29 cellular contexts compared by ENCODE assay signal in genomic region chr16:15861996-15862395, GRCh38. TPM values are rescaled to one million over a fixed set of nuclear protein-coding genes. Genes with fewer than 3 reads are reported as not detected.
"Had no signal": no experiment of that assay in that cellular context is flagged by ENCODE, and none has a peak within 500 bp of the region (broad histone marks: within the 10 kb centered on the region; RNA-seq: fewer than 3 reads in every experiment).

No MANE protein-coding gene starts in this region.

- H2AFZ ChIP-seq: neural progenitor cell, parathyroid adenoma had no signal

- H3K27ac ChIP-seq: neural progenitor cell, ovary, parathyroid adenoma, psoas muscle, skin epidermis, suprapubic skin, testis, transverse colon, upper lobe of right lung, uterus had no signal

- H3K79me2 ChIP-seq: parathyroid adenoma had no signal

- H3K4me2 ChIP-seq: neural progenitor cell, smooth muscle cell had no signal

- H3K4me3 ChIP-seq: neural progenitor cell, ovary, psoas muscle, skin epidermis, smooth muscle cell, spleen, suprapubic skin, testis, tibial artery, transverse colon, upper lobe of right lung, uterus had no signal

- H3K36me3 ChIP-seq: ovary, uterus had no signal

- H3K9me3 ChIP-seq: ovary, psoas muscle, spleen, suprapubic skin, testis, tibial artery, transverse colon, upper lobe of right lung, uterus had no signal

- ATAC-seq: natural killer cell; psoas muscle; right cardiac atrium; sciatic nerve; stimulated activated memory B cell treated with anti-CD40 and anti-IgM and Interleukin-4, amounts not matched to agents 10 μg/mL and 1 μg/mL and 100 μg/mL, for 72 hours; stimulated activated naive CD8-positive, alpha-beta T cell treated with anti-CD3 and anti-CD28 coated beads, Interleukin-15, amount 100 ng/mL, for 72 hours; stimulated activated naive CD8-positive, alpha-beta T cell treated with anti-CD3 and anti-CD28 coated beads, Interleukin-15, Interleukin-2, amounts not matched to agents 100 U/mL and 50 U/mL, for 24 hours; upper lobe of right lung had no signal

- H3K27me3 ChIP-seq: ovary, testis, tibial artery, uterus had no signal

- H3K4me1 ChIP-seq: parathyroid adenoma, uterus had no signal

- H3K9ac ChIP-seq: neural progenitor cell, parathyroid adenoma had no signal

- DNase-seq: natural killer cell; occipital lobe; ovary; posterior cingulate gyrus; psoas muscle; right cardiac atrium; spleen; stimulated activated CD4-positive, alpha-beta T cell treated with anti-CD3 and anti-CD28 coated beads, Interleukin-12 subunit alpha, Interleukin-12 subunit beta, amount 100 ng/mL, for 4 hours; stimulated activated CD4-positive, alpha-beta T cell treated with anti-CD3 and anti-CD28 coated beads, Interleukin-1b, Interleukin-23, amount 100 ng/mL, for 48 hours; stimulated activated CD4-positive, alpha-beta T cell treated with anti-CD3 and anti-CD28 coated beads, Interleukin-4, amount 100 ng/mL, for 1 hour; stimulated activated CD4-positive, alpha-beta T cell treated with anti-CD3 and anti-CD28 coated beads, Interleukin-4, amount 100 ng/mL, for 4 hours; stimulated activated CD8-positive, alpha-beta memory T cell treated with anti-CD3 and anti-CD28 coated beads, Interleukin-4, amount 100 ng/mL, for 48 hours; stimulated activated naive CD4-positive, alpha-beta T cell; stimulated activated naive CD8-positive, alpha-beta T cell treated with anti-CD3 and anti-CD28 coated beads, Interleukin-15, amount 100 ng/mL, for 72 hours; stimulated activated naive CD8-positive, alpha-beta T cell treated with anti-CD3 and anti-CD28 coated beads, Interleukin-15, Interleukin-2, amounts not matched to agents 100 U/mL and 50 U/mL, for 24 hours; substantia nigra; testis; tibial artery; transverse colon; upper lobe of right lung had no signal

RNA-seq across cellular contexts. Expression of gene MYH11, which starts 5.2 kb away (rescaled TPM):
- total RNA-seq: smooth muscle cell had no signal
- polyA plus RNA-seq: neural cell had no signal
